Comparison of ENCODE assay signal across 20 cellular contexts in genomic region chr13:92849381-92849780, GRCh38.
DNase-seq lines count a peak whose midpoint lies in the region; TF ChIP-seq lines count a peak whose summit lies in the region.
"Had no signal": no experiment of that assay in that cellular context is flagged by ENCODE, and none has a peak within 500 bp of the region (broad histone marks: within the 10 kb centered on the region; RNA-seq: fewer than 3 reads in every experiment).

No MANE protein-coding gene starts in this region.

- intact Hi-C loops in activated CD4-positive, alpha-beta memory T cell treated with anti-CD3 and anti-CD28 coated beads for 36 hours (cut with micrococcal nuclease), result no loop called here

- CTCF ChIA-PET in activated CD4-positive, alpha-beta memory T cell treated with anti-CD3 and anti-CD28 coated beads for 36 hours (lab: Charles Lee), result no interaction called here

- H3K36me3 ChIP-seq in tibial nerve, result no peaks in the 10 kb centered on the region
- H3K36me3 ChIP-seq: HAP-1 had no signal

- DNase-seq in Caki2 (ENCODE audit: low read depth) (peak; percentile 21), glomerular visceral epithelial cell (ENCODE audit: extremely low spot score) (peak; percentile 22), kidney tubule cell (ENCODE audit: low spot score) (peak; percentile 77), dedifferentiated amniotic fluid mesenchymal stem cell (ENCODE audit: extremely low spot score) (no peak), tibial nerve (ENCODE audit: low spot score in 2 of 2) (no peak)
- DNase-seq in activated CD4-positive, alpha-beta T cell treated with anti-CD3 and anti-CD28 coated beads for 48 hours, result no peak
- DNase-seq in activated CD4-positive, alpha-beta memory T cell treated with anti-CD3 and anti-CD28 coated beads for 36 hours, result no peak
- DNase-seq: 8988T; C1 segment of cervical spinal cord; Caco-2; CD4-positive, alpha-beta memory T cell; DMS 273 treated with DMSO at 0.1 percent for 48 hours; DMS79; EL; GDM1; GOT3; HFFc6 had no signal

- no peaks in the 10 kb centered on the region for H3K4me1 ChIP-seq in tibial nerve
- H3K4me1 ChIP-seq: A549, Caco-2, HAP-1 had no signal

- H3K27ac Mint-ChIP-seq in activated CD4-positive, alpha-beta memory T cell treated with anti-CD3 and anti-CD28 coated beads for 36 hours, result no peak overlapping the region
- H3K27ac Mint-ChIP-seq: CD4-positive, alpha-beta memory T cell; HFFc6 had no signal

- H3K27ac ChIP-seq in tibial nerve, result no peak overlapping the region
- H3K27ac ChIP-seq: A549 had no signal

- H3K4me1 Mint-ChIP-seq in activated CD4-positive, alpha-beta memory T cell treated with anti-CD3 and anti-CD28 coated beads for 36 hours (ENCODE audit: low read depth), result no peaks in the 10 kb centered on the region
- H3K4me1 Mint-ChIP-seq: CD4-positive, alpha-beta memory T cell had no signal

- no peak for TF ChIP-seq CTCF in tibial nerve (IDR thresholded peaks at IDR 0.05)

- H3K4me3 Mint-ChIP-seq in activated CD4-positive, alpha-beta memory T cell treated with anti-CD3 and anti-CD28 coated beads for 36 hours, result no peak overlapping the region
- H3K4me3 Mint-ChIP-seq: CD4-positive, alpha-beta memory T cell; HFFc6 had no signal

- no peak for TF ChIP-seq POLR2A in tibial nerve (IDR thresholded peaks at IDR 0.05)

- POLR2A ChIA-PET in activated CD4-positive, alpha-beta memory T cell treated with anti-CD3 and anti-CD28 coated beads for 36 hours (lab: Charles Lee), result no interaction called here

- no peaks in the 10 kb centered on the region for H3K36me3 Mint-ChIP-seq in activated CD4-positive, alpha-beta memory T cell treated with anti-CD3 and anti-CD28 coated beads for 36 hours
- H3K36me3 Mint-ChIP-seq: CD4-positive, alpha-beta memory T cell had no signal

- in situ Hi-C loops in Caki2 (cut with HindIII; ENCODE audit: low pct_unique_long_range_greater_than_20kb, low sequenced_read_pairs), result no loop called here

- no peaks in the 10 kb centered on the region for H3K9me3 ChIP-seq in tibial nerve
- H3K9me3 ChIP-seq: A549, Caco-2, HAP-1 had no signal

- no peaks in the 10 kb centered on the region for H3K27me3 ChIP-seq in tibial nerve

- no peak overlapping the region for H3K4me3 ChIP-seq in tibial nerve
- H3K4me3 ChIP-seq: A549, GM12878, HAP-1 had no signal

- TF ChIP-seq EP300 in tibial nerve (IDR thresholded peaks at IDR 0.05), result no peak

- no peaks in the 10 kb centered on the region for H3K27me3 Mint-ChIP-seq in activated CD4-positive, alpha-beta memory T cell treated with anti-CD3 and anti-CD28 coated beads for 36 hours
- H3K27me3 Mint-ChIP-seq: CD4-positive, alpha-beta memory T cell had no signal

- H3K9me3 Mint-ChIP-seq in activated CD4-positive, alpha-beta memory T cell treated with anti-CD3 and anti-CD28 coated beads for 36 hours, result no peaks in the 10 kb centered on the region

Comparison
In these comparisons a context has a peak if more than half of its experiments do, and no peak if none do; other contexts are left out.
1. DNase-seq: peak in Caki2 (single experiment), glomerular visceral epithelial cell (single experiment) and kidney tubule cell (single experiment); none in dedifferentiated amniotic fluid mesenchymal stem cell (single experiment), activated CD4-positive, alpha-beta T cell treated with anti-CD3 and anti-CD28 coated beads for 48 hours (single experiment), activated CD4-positive, alpha-beta memory T cell treated with anti-CD3 and anti-CD28 coated beads for 36 hours (single experiment) and tibial nerve (0 of 2).